In the genomic region with DNA sequence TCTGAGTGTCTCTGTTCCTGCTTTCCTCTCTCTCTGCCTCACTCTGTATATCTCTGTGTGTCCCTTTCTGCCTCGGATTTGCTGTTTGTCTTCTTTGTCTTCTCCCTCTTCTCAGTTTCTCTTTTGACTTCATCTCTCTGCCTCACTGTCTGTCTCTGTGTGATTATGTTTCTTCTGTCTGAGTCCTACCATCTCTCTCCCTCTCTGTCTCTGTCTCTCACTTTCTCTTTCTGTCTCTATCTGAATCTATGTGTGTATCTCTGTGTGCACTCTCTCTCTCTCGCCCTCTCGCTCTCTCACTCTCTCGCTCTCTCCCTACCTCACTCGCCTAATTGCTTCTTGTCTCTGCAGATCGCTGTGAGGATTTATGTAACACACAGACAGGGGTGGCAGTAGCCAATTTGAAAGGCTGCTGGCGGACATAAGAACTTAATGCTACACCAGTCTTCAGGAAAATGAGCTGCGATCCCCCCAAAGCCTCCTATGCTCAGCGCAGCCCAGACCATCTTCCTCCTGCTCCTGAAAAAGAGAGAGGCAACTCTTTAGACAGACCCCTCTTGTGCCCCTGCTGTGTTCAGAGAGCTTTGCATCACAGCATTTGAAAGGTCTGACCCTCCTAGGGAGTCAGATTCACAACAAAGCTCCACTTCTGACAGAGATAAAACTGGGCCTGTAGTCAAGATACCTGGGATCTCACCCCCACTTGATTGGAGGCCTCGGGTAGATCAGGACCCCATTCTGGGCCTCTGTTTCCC, we compare ENCODE assay signal across 1 cellular context.
TF ChIP-seq lines count a peak whose summit lies in the region.

No MANE protein-coding gene starts in this region.

TF ChIP-seq in GM12878, 131 proteins besides CTCF, POLR2A, EP300 and RAD21:
- no peak for TF ChIP-seq FOXM1 (IDR thresholded peaks at IDR 0.05; ENCODE audit: low read depth, low read length)
- TF ChIP-seq ZSCAN29 (IDR thresholded peaks at IDR 0.05), result no peak
- TF ChIP-seq JUNB (IDR thresholded peaks at IDR 0.05), result no peak
- TF ChIP-seq ATF2 (IDR thresholded peaks at IDR 0.05; ENCODE audit: low read length), result no peak
- no peak for TF ChIP-seq NR2C1 (IDR thresholded peaks at IDR 0.05)
- TF ChIP-seq ZZZ3 (IDR thresholded peaks at IDR 0.05; ENCODE audit: control insufficient read depth, insufficient read length, low read depth), result no peak
- no peak for TF ChIP-seq BCL11A (IDR thresholded peaks at IDR 0.05; ENCODE audit: low read depth, low read length)
- no peak for TF ChIP-seq MTA3 (IDR thresholded peaks at IDR 0.05; ENCODE audit: borderline replicate concordance, low read length)
- no peak for TF ChIP-seq KLF5 (IDR thresholded peaks at IDR 0.05; ENCODE audit: partially characterized antibody)
- no peak for TF ChIP-seq BHLHE40 (IDR thresholded peaks at IDR 0.05; ENCODE audit: borderline replicate concordance in 1 of 2, low read depth in 2 of 2, low read length in 1 of 2)
- no peak for TF ChIP-seq KDM1A (IDR thresholded peaks at IDR 0.05; ENCODE audit: borderline replicate concordance)
- TF ChIP-seq, protein P1, sequence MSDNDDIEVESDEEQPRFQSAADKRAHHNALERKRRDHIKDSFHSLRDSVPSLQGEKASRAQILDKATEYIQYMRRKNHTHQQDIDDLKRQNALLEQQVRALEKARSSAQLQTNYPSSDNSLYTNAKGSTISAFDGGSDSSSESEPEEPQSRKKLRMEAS (IDR thresholded peaks at IDR 0.05; ENCODE audit: low read depth, low read length), result no peak
- TF ChIP-seq, protein P2, sequence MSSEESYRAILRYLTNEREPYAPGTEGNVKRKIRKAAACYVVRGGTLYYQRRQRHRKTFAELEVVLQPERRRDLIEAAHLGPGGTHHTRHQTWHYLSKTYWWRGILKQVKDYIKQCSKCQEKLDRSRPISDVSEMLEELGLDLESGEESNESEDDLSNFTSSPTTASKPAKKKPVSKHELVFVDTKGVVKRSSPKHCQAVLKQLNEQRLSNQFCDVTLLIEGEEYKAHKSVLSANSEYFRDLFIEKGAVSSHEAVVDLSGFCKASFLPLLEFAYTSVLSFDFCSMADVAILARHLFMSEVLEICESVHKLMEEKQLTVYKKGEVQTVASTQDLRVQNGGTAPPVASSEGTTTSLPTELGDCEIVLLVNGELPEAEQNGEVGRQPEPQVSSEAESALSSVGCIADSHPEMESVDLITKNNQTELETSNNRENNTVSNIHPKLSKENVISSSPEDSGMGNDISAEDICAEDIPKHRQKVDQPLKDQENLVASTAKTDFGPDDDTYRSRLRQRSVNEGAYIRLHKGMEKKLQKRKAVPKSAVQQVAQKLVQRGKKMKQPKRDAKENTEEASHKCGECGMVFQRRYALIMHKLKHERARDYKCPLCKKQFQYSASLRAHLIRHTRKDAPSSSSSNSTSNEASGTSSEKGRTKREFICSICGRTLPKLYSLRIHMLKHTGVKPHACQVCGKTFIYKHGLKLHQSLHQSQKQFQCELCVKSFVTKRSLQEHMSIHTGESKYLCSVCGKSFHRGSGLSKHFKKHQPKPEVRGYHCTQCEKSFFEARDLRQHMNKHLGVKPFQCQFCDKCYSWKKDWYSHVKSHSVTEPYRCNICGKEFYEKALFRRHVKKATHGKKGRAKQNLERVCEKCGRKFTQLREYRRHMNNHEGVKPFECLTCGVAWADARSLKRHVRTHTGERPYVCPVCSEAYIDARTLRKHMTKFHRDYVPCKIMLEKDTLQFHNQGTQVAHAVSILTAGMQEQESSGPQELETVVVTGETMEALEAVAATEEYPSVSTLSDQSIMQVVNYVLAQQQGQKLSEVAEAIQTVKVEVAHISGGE (CRISPR knock-in tag; IDR thresholded peaks at IDR 0.05), result no peak
- TF ChIP-seq, protein P3, sequence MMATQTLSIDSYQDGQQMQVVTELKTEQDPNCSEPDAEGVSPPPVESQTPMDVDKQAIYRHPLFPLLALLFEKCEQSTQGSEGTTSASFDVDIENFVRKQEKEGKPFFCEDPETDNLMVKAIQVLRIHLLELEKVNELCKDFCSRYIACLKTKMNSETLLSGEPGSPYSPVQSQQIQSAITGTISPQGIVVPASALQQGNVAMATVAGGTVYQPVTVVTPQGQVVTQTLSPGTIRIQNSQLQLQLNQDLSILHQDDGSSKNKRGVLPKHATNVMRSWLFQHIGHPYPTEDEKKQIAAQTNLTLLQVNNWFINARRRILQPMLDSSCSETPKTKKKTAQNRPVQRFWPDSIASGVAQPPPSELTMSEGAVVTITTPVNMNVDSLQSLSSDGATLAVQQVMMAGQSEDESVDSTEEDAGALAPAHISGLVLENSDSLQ (IDR thresholded peaks at IDR 0.05), result no peak
- TF ChIP-seq YBX1 (IDR thresholded peaks at IDR 0.05), result no peak
- TF ChIP-seq, protein P4, sequence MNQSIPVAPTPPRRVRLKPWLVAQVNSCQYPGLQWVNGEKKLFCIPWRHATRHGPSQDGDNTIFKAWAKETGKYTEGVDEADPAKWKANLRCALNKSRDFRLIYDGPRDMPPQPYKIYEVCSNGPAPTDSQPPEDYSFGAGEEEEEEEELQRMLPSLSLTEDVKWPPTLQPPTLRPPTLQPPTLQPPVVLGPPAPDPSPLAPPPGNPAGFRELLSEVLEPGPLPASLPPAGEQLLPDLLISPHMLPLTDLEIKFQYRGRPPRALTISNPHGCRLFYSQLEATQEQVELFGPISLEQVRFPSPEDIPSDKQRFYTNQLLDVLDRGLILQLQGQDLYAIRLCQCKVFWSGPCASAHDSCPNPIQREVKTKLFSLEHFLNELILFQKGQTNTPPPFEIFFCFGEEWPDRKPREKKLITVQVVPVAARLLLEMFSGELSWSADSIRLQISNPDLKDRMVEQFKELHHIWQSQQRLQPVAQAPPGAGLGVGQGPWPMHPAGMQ (IDR thresholded peaks at IDR 0.05; ENCODE audit: borderline replicate concordance), result no peak
- no peak for TF ChIP-seq SKIL (IDR thresholded peaks at IDR 0.05; ENCODE audit: low read depth, poor library complexity, severe bottlenecking)
- no peak for TF ChIP-seq ZNF217 (IDR thresholded peaks at IDR 0.05)
- TF ChIP-seq ESRRA (IDR thresholded peaks at IDR 0.05; ENCODE audit: low read length), result no peak
- no peak for TF ChIP-seq RELA (IDR thresholded peaks at IDR 0.05; ENCODE audit: borderline replicate concordance, partially characterized antibody)
